9 cellular contexts compared by ENCODE assay signal in the genomic region with DNA sequence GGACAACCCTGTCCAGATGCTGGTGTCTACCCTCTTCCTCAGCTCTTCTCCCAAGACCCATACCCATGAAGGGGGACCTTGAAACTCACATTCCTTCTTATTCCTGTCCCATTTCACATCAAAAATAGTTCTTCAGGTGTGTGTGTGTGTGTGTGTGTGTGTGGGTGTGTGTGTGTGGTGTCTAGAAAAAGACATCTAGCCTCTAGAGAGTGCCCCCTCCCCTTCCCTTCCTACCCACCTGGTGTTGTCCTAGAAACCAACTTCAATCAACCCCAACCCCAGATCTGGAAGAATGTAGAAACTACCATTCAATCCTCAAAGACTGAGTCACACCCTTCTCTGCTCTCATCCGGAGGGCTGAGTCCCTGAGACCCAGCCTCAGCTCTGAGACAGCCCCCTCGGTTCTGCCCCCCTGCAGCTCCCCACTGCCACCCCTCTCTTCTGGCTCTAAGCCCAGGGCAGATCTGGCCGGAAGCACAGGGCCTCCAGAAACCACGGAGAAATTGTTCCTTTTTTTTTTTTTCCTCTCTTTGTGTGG. TPM values are rescaled to one million over a fixed set of nuclear protein-coding genes. Genes with fewer than 3 reads are reported as not detected.
A peak's percentile ranks its signal among the peaks of the same experiment; 100 is the strongest.
DNase-seq lines count a peak whose midpoint lies in the region; ATAC-seq and TF ChIP-seq lines count a peak whose summit lies in the region.
"Had no signal": no experiment of that assay in that cellular context is flagged by ENCODE, and none has a peak within 500 bp of the region (broad histone marks: within the 10 kb centered on the region; RNA-seq: fewer than 3 reads in every experiment).

No MANE protein-coding gene starts in this region.

- peak overlapping the region; percentile 77 for H3K27ac ChIP-seq in RWPE2 (ENCODE audit: poor library complexity, severe bottlenecking)
- H3K27ac ChIP-seq: VCaP had no signal

- DNase-seq in NCI-H2196 (lab: John Stamatoyannopoulos, UW; ENCODE audit: unreplicated experiment) (peak; percentile 68), NCI-H2196 treated with DMSO at 0.1 percent for 48 hours (lab: John Stamatoyannopoulos, UW; ENCODE audit: unreplicated experiment) (no peak), RWPE2 (ENCODE audit: low spot score) (no peak), DMS 273 treated with DMSO at 0.1 percent for 48 hours (lab: John Stamatoyannopoulos, UW) (no peak), SHP77 treated with DMSO at 0.1 percent for 48 hours (lab: John Stamatoyannopoulos, UW) (no peak), NCI-H1930 (lab: John Stamatoyannopoulos, UW) (no peak)

- H3K9me3 Mint-ChIP-seq in brain = peaks cover 0 to 4% (median 0%) of the 10 kb centered on the region in 5 experiments
- H3K9me3 Mint-ChIP-seq in stimulated activated memory B cell treated with anti-CD40 and anti-IgM and Interleukin-4, amounts not matched to agents 10 μg/mL and 1 μg/mL and 100 μg/mL, for 72 hours = no peaks in the 10 kb centered on the region

- peaks cover 54% of the 10 kb centered on the region for H3K27me3 Mint-ChIP-seq in brain
- H3K27me3 Mint-ChIP-seq in stimulated activated memory B cell treated with anti-CD40 and anti-IgM and Interleukin-4, amounts not matched to agents 10 μg/mL and 1 μg/mL and 100 μg/mL, for 72 hours = no peaks in the 10 kb centered on the region

- no peaks in the 10 kb centered on the region for H3K9me3 ChIP-seq in RWPE2 (ENCODE audit: severe bottlenecking)

- H3K4me3 Mint-ChIP-seq in brain = peak overlapping the region in 3 of 5 experiments; percentile 9 to 35 (median 13)
- peak overlapping the region; percentile 82 for H3K4me3 Mint-ChIP-seq in stimulated activated memory B cell treated with anti-CD40 and anti-IgM and Interleukin-4, amounts not matched to agents 10 μg/mL and 1 μg/mL and 100 μg/mL, for 72 hours

- H3K36me3 ChIP-seq in RWPE2 (ENCODE audit: low read depth) = peaks cover 40% of the 10 kb centered on the region

- H3K4me1 Mint-ChIP-seq in brain = peaks cover 39% of the 10 kb centered on the region
- peaks cover 70% of the 10 kb centered on the region for H3K4me1 Mint-ChIP-seq in stimulated activated memory B cell treated with anti-CD40 and anti-IgM and Interleukin-4, amounts not matched to agents 10 μg/mL and 1 μg/mL and 100 μg/mL, for 72 hours

- no peak for TF ChIP-seq CTCF in RWPE2 (IDR thresholded peaks at IDR 0.05; ENCODE audit: poor library complexity, severe bottlenecking)
- no peak for TF ChIP-seq CTCF in brain (conservative IDR thresholded peaks at IDR 0.05)

- peak overlapping the region; percentile 32 to 90 (median 86) for H3K27ac Mint-ChIP-seq in brain
- H3K27ac Mint-ChIP-seq in stimulated activated memory B cell treated with anti-CD40 and anti-IgM and Interleukin-4, amounts not matched to agents 10 μg/mL and 1 μg/mL and 100 μg/mL, for 72 hours = peak overlapping the region; percentile 93

- no peaks in the 10 kb centered on the region for H3K27me3 ChIP-seq in RWPE2 (ENCODE audit: insufficient read depth, poor library complexity, severe bottlenecking)

- H3K4me1 ChIP-seq in RWPE2 (ENCODE audit: insufficient read depth, poor library complexity, severe bottlenecking) = peaks cover 30% of the 10 kb centered on the region

- no peaks in the 10 kb centered on the region for H3K36me3 Mint-ChIP-seq in brain
- peaks cover 43% of the 10 kb centered on the region for H3K36me3 Mint-ChIP-seq in stimulated activated memory B cell treated with anti-CD40 and anti-IgM and Interleukin-4, amounts not matched to agents 10 μg/mL and 1 μg/mL and 100 μg/mL, for 72 hours

- no peak overlapping the region for H3K4me3 ChIP-seq in RWPE2 (ENCODE audit: severe bottlenecking)

- peak; percentile 33; the same call in 2 of the 3 replicates for ATAC-seq in RWPE2 (ENCODE audit: low read depth)
- ATAC-seq in stimulated activated memory B cell treated with anti-CD40 and anti-IgM and Interleukin-4, amounts not matched to agents 10 μg/mL and 1 μg/mL and 100 μg/mL, for 72 hours = no peak

RNA-seq across cellular contexts. Expression of gene KCNN4, which starts 3.5 kb away (rescaled TPM):
- polyA plus RNA-seq in brain (ENCODE audit: insufficient read depth, low read depth, low replicate concordance) = 5.0 TPM

RNA-seq across cellular contexts. Expression of gene SMG9, which starts 22.5 kb away (rescaled TPM):
- 66.0 TPM for polyA plus RNA-seq in brain (ENCODE audit: insufficient read depth, low read depth, low replicate concordance)

RNA-seq across cellular contexts. Expression of gene LYPD5, which starts 25.0 kb away (rescaled TPM):
- 8.1 TPM for polyA plus RNA-seq in brain (ENCODE audit: insufficient read depth, low read depth, low replicate concordance)

RNA-seq across cellular contexts. Expression of gene ZNF283, which starts 49.9 kb away (rescaled TPM):
- 0.70 TPM for polyA plus RNA-seq in brain (ENCODE audit: insufficient read depth, low read depth, low replicate concordance)
